8 cellular contexts compared by ENCODE assay signal in the genomic region with DNA sequence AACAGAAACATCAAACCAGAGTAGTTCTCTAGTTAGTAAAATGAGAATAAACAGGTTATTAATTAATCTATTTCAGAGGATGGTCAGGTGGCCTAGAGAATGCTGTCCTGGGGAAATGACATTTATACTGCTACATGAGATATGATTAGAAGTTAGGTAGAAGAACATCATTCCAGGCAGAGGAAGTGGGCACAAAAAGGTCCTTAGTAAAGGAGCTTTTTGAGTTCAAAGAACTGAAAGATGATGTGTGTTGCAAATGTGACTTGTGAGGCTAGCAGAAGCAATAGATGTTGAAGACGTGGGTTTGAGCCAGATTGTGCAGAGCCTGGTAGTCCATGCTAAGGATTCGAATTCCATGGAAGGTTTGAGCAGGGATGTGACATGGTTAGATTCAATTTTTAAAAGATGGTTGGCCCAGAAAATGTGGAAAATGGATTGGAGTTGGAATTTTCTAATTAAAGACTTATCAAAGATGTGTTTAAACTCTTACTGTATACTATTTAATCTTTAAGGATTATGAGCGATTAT. TPM values are rescaled to one million over a fixed set of nuclear protein-coding genes. Genes with fewer than 3 reads are reported as not detected.
A peak's percentile ranks its signal among the peaks of the same experiment; 100 is the strongest.
DNase-seq lines count a peak whose midpoint lies in the region; ATAC-seq lines count a peak whose summit lies in the region.

No MANE protein-coding gene starts in this region.

- no peaks in the 10 kb centered on the region for H3K9me3 Mint-ChIP-seq in activated T-cell treated with anti-CD3 and anti-CD28 coated beads, Interleukin-2, amount 50 U/mL, for 4 hours
- peaks cover 2 to 7% of the 10 kb centered on the region in 2 donors for H3K9me3 Mint-ChIP-seq in stimulated activated naive B cell treated with anti-CD40 and anti-IgM and Interleukin-4, amounts not matched to agents 10 μg/mL and 1 μg/mL and 100 μg/mL, for 72 hours

- peak overlapping the region; percentile 69 for H3K4me3 Mint-ChIP-seq in activated T-cell treated with anti-CD3 and anti-CD28 coated beads, Interleukin-2, amount 50 U/mL, for 4 hours
- H3K4me3 Mint-ChIP-seq in stimulated activated naive B cell treated with anti-CD40 and anti-IgM and Interleukin-4, amounts not matched to agents 10 μg/mL and 1 μg/mL and 100 μg/mL, for 72 hours: peak overlapping the region; percentile 30 to 58

- DNase-seq in activated T-cell treated with anti-CD3 and anti-CD28 coated beads, Interleukin-2, amount 50 U/mL, for 4 hours: no peak
- DNase-seq in activated T-cell treated with anti-CD3 and anti-CD28 coated beads for 4 hours (no peak), RPMI8226 (peak; percentile 40), epithelial cell of prostate (ENCODE audit: low read depth, low spot score) (no peak), NCI-H748 (lab: John Stamatoyannopoulos, UW; ENCODE audit: unreplicated experiment) (no peak), cortex of kidney (lab: John Stamatoyannopoulos, UW) (no peak), NCI-H2196 (lab: John Stamatoyannopoulos, UW; ENCODE audit: unreplicated experiment) (no peak)
- no peak for DNase-seq in stimulated activated naive B cell treated with anti-CD40 and anti-IgM and Interleukin-4, amounts not matched to agents 10 μg/mL and 1 μg/mL and 100 μg/mL, for 72 hours

- peaks cover 47% of the 10 kb centered on the region for H3K4me1 Mint-ChIP-seq in activated T-cell treated with anti-CD3 and anti-CD28 coated beads, Interleukin-2, amount 50 U/mL, for 4 hours (ENCODE audit: low read depth)
- H3K4me1 Mint-ChIP-seq in stimulated activated naive B cell treated with anti-CD40 and anti-IgM and Interleukin-4, amounts not matched to agents 10 μg/mL and 1 μg/mL and 100 μg/mL, for 72 hours: peaks cover 18 to 51% of the 10 kb centered on the region in 2 donors

- H3K27me3 Mint-ChIP-seq in activated T-cell treated with anti-CD3 and anti-CD28 coated beads, Interleukin-2, amount 50 U/mL, for 4 hours (ENCODE audit: low read depth): no peaks in the 10 kb centered on the region
- H3K27me3 Mint-ChIP-seq in stimulated activated naive B cell treated with anti-CD40 and anti-IgM and Interleukin-4, amounts not matched to agents 10 μg/mL and 1 μg/mL and 100 μg/mL, for 72 hours: no peaks in the 10 kb centered on the region

- H3K36me3 Mint-ChIP-seq in activated T-cell treated with anti-CD3 and anti-CD28 coated beads, Interleukin-2, amount 50 U/mL, for 4 hours (ENCODE audit: insufficient read depth): peaks cover 12% of the 10 kb centered on the region
- peaks cover 26 to 28% of the 10 kb centered on the region in 2 donors for H3K36me3 Mint-ChIP-seq in stimulated activated naive B cell treated with anti-CD40 and anti-IgM and Interleukin-4, amounts not matched to agents 10 μg/mL and 1 μg/mL and 100 μg/mL, for 72 hours

- no peak for ATAC-seq in activated T-cell treated with anti-CD3 and anti-CD28 coated beads, Interleukin-2, amount 50 U/mL, for 4 hours
- ATAC-seq in stimulated activated naive B cell treated with anti-CD40 and anti-IgM and Interleukin-4, amounts not matched to agents 10 μg/mL and 1 μg/mL and 100 μg/mL, for 72 hours (replicated peaks): peak; percentile 48 to 61

- peak overlapping the region; percentile 89 for H3K27ac Mint-ChIP-seq in stimulated activated naive B cell treated with anti-CD40 and anti-IgM and Interleukin-4, amounts not matched to agents 10 μg/mL and 1 μg/mL and 100 μg/mL, for 72 hours

- H3K27ac ChIP-seq in epithelial cell of prostate: peak overlapping the region; percentile 89

RNA-seq across cellular contexts. Expression of a gene that starts 34.2 kb away (rescaled TPM):
- 100 to 1,000 TPM; 135 to 155 (median 146) TPM for total RNA-seq in activated T-cell treated with anti-CD3 and anti-CD28 coated beads, Interleukin-2, amount 50 U/mL, for 4 hours

Comparison
In these comparisons a context has a peak if more than half of its experiments do, and no peak if none do; other contexts are left out.
1. ATAC-seq: peak in stimulated activated naive B cell treated with anti-CD40 and anti-IgM and Interleukin-4, amounts not matched to agents 10 μg/mL and 1 μg/mL and 100 μg/mL, for 72 hours (2 of 2); none in activated T-cell treated with anti-CD3 and anti-CD28 coated beads, Interleukin-2, amount 50 U/mL, for 4 hours (0 of 2).